Comparison of ENCODE assay signal across 13 cellular contexts in genomic region chr13:33355470-33355869, GRCh38.
DNase-seq lines count a peak whose midpoint lies in the region; ATAC-seq and TF ChIP-seq lines count a peak whose summit lies in the region.
"Had no signal": no experiment of that assay in that cellular context is flagged by ENCODE, and none has a peak within 500 bp of the region (broad histone marks: within the 10 kb centered on the region; RNA-seq: fewer than 3 reads in every experiment).

No MANE protein-coding gene starts in this region.

- BruUV-seq in PC-3 (replicated peaks; lab: Mats Ljungman, UMichigan), result no TSS peak

- intact Hi-C loops in vagina (cut with DNase I), result no loop called here
- intact Hi-C loops in PC-3 (cut with micrococcal nuclease), result loop anchor here (10.0 kb wide), 1 partner anchor 89 kb away; no protein-coding TSS in a partner anchor

- peaks cover 50% of the 10 kb centered on the region for H3K4me1 Mint-ChIP-seq in brain

- TF ChIP-seq POLR2A in vagina (IDR thresholded peaks at IDR 0.05), result no peak

- H3K4me1 ChIP-seq in right atrium auricular region, result peaks cover 0 to 23% of the 10 kb centered on the region in 2 donors
- H3K4me1 ChIP-seq in vagina, result no peaks in the 10 kb centered on the region
- H3K4me1 ChIP-seq in PC-3 (ENCODE audit: insufficient read depth, low read length), result peaks cover 9% of the 10 kb centered on the region; the same call in 1 of the 2 replicates
- H3K4me1 ChIP-seq: breast epithelium had no signal

- H2AFZ ChIP-seq in PC-3 (ENCODE audit: low read length), result no peak overlapping the region

- no peaks in the 10 kb centered on the region for H3K9me2 ChIP-seq in PC-3 (replicated peaks; ENCODE audit: low read length)

- DNase-seq in SIG-M5 treated with dmso at 0.1 percent for 504 hours (lab: John Stamatoyannopoulos, UW; ENCODE audit: unreplicated experiment), result peak; percentile 40
- DNase-seq in SIG-M5 (lab: John Stamatoyannopoulos, UW), result no peak
- DNase-seq in right atrium auricular region (ENCODE audit: low spot score), result no peak
- no peak for DNase-seq in vagina (ENCODE audit: extremely low spot score in 2 of 2)
- no peak for DNase-seq in PC-3
- DNase-seq in NCI-H526 treated with DMSO at 0.1 percent for 48 hours (lab: John Stamatoyannopoulos, UW), result no peak
- no peak for DNase-seq in omental fat pad (ENCODE audit: low spot score)
- DNase-seq: activated CD4-positive, alpha-beta T cell treated with anti-CD3 and anti-CD28 coated beads, Interleukin-2, amount 10 ng/mL, durations not matched to agents 24 days and 14 days; DMS153 had no signal

- no peak for ATAC-seq in PC-3
- ATAC-seq in omental fat pad (ENCODE audit: low FRiP score), result no peak

- H3K36me3 ChIP-seq in right atrium auricular region (no peaks in the 10 kb centered on the region), vagina (no peaks in the 10 kb centered on the region), PC-3 (ENCODE audit: low read depth, low read length) (no peaks in the 10 kb centered on the region)
- H3K36me3 ChIP-seq: breast epithelium, tibial artery had no signal

- no peak overlapping the region for H3K9ac ChIP-seq in PC-3 (ENCODE audit: low read length)

- H3K4me2 ChIP-seq in PC-3 (ENCODE audit: low read length), result no peak overlapping the region

- peak overlapping the region in 3 of 5 experiments; percentile 11 to 37 (median 30) for H3K4me3 Mint-ChIP-seq in brain
- H3K4me3 Mint-ChIP-seq: activated CD4-positive, alpha-beta T cell treated with anti-CD3 and anti-CD28 coated beads, Interleukin-2, amount 10 ng/mL, durations not matched to agents 24 days and 14 days had no signal

- H3K27me3 Mint-ChIP-seq in brain, result peaks cover 13% of the 10 kb centered on the region

- H3K27ac ChIP-seq in right atrium auricular region (peak overlapping the region; percentile 23 to 52), vagina (peak overlapping the region; percentile 49), PC-3 (ENCODE audit: low read length) (no peak overlapping the region)
- H3K27ac ChIP-seq: 22Rv1 had no signal

- H3K27ac Mint-ChIP-seq in brain, result peak overlapping the region in 3 of 5 experiments; percentile 50 to 82 (median 52)
- H3K27ac Mint-ChIP-seq: activated CD4-positive, alpha-beta T cell treated with anti-CD3 and anti-CD28 coated beads, Interleukin-2, amount 10 ng/mL, durations not matched to agents 24 days and 14 days had no signal

- no peaks in the 10 kb centered on the region for H3K36me3 Mint-ChIP-seq in brain

- H3K79me2 ChIP-seq in PC-3 (ENCODE audit: low read length), result peaks cover 5% of the 10 kb centered on the region; the same call in 1 of the 2 replicates

- H3K4me3 ChIP-seq in right atrium auricular region (no peak overlapping the region), vagina (no peak overlapping the region), PC-3 (ENCODE audit: low read length) (no peak overlapping the region)
- H3K4me3 ChIP-seq: breast epithelium, tibial artery had no signal

- H4K20me1 ChIP-seq in PC-3 (ENCODE audit: low read length), result no peaks in the 10 kb centered on the region

- peaks cover 2 to 5% (median 3%) of the 10 kb centered on the region in 5 experiments for H3K9me3 Mint-ChIP-seq in brain

- CTCF ChIA-PET in PC-3 (lab: Charles Lee), result interaction anchor here (0.5 kb wide), 1 partner anchor 188 kb away, joined by 4 read pairs; no protein-coding TSS in a partner anchor

- no peaks in the 10 kb centered on the region for H3K9me3 ChIP-seq in right atrium auricular region
- H3K9me3 ChIP-seq in vagina, result no peaks in the 10 kb centered on the region
- no peaks in the 10 kb centered on the region for H3K9me3 ChIP-seq in PC-3 (ENCODE audit: low read length)
- H3K9me3 ChIP-seq: breast epithelium, tibial artery had no signal

- POLR2A ChIA-PET in PC-3 (lab: Charles Lee; ENCODE audit: unreplicated experiment), result no interaction called here

- TF ChIP-seq CTCF in brain (conservative IDR thresholded peaks at IDR 0.05), result no peak
- no peak for TF ChIP-seq CTCF in right atrium auricular region (IDR thresholded peaks at IDR 0.05)
- TF ChIP-seq CTCF in vagina (IDR thresholded peaks at IDR 0.05), result no peak
- TF ChIP-seq CTCF in PC-3 (conservative IDR thresholded peaks at IDR 0.05; ENCODE audit: low read depth, low read length), result no peak
- no peak for TF ChIP-seq CTCF in omental fat pad (IDR thresholded peaks at IDR 0.05)

- H3K27me3 ChIP-seq in right atrium auricular region, result no peaks in the 10 kb centered on the region
- H3K27me3 ChIP-seq in vagina, result no peaks in the 10 kb centered on the region
- H3K27me3 ChIP-seq in PC-3 (ENCODE audit: low read length), result no peaks in the 10 kb centered on the region
- H3K27me3 ChIP-seq: breast epithelium, tibial artery had no signal

- H3F3A ChIP-seq in PC-3 (ENCODE audit: low read length, unreplicated experiment), result no peaks in the 10 kb centered on the region
